Comparison of ENCODE assay signal across 8 cellular contexts in genomic region chr6:30743099-30744053, GRCh38. TPM values are rescaled to one million over a fixed set of nuclear protein-coding genes. Genes with fewer than 3 reads are reported as not detected.
DNase-seq lines count a peak whose midpoint lies in the region; ATAC-seq and TF ChIP-seq lines count a peak whose summit lies in the region.

No MANE protein-coding gene starts in this region.

- 4% methylated on average over 55 of the region's 55 CpGs for WGBS in thymus

- H3K27ac Mint-ChIP-seq in Caco-2 (ENCODE audit: unreplicated experiment): peak overlapping the region; percentile 82
- peak overlapping the region; percentile 66 for H3K27ac Mint-ChIP-seq in memory B cell

- H3K27me3 ChIP-seq in Caco-2 (replicated peaks; ENCODE audit: control insufficient read depth, insufficient read depth, low read length): no peaks in the 10 kb centered on the region
- no peaks in the 10 kb centered on the region for H3K27me3 ChIP-seq in thymus (ENCODE audit: control insufficient read depth, insufficient read depth)

- BruUV-seq in Caco-2 (replicated peaks; lab: Mats Ljungman, UMichigan): TSS peak; percentile 87

- H3K4me3 ChIP-seq in Caco-2 (ENCODE audit: low read depth, low read length): peak overlapping the region; percentile 48
- peak overlapping the region; percentile 93 for H3K4me3 ChIP-seq in coronary artery
- peak overlapping the region; percentile 79 for H3K4me3 ChIP-seq in thymus (ENCODE audit: low read length)

- intact Hi-C loops in Caco-2 (cut with micrococcal nuclease; ENCODE audit: unreplicated experiment): loop anchor here (1.0 to 10.0 kb wide), 7 partner anchors 21 to 341 kb away; partner anchors contain the start of gene MDC1

- H3K4me1 ChIP-seq in Caco-2 (peaks cover 24% of the 10 kb centered on the region), thymus (ENCODE audit: control insufficient read depth, insufficient read depth, low read length) (peaks cover 4% of the 10 kb centered on the region)

- no peak for DNase-seq in Caco-2
- peak; percentile 39 for DNase-seq in SW480 (ENCODE audit: low spot score)
- DNase-seq in coronary artery (ENCODE audit: low spot score): peak; percentile 80
- DNase-seq in memory B cell (ENCODE audit: low spot score in 2 of 2): no peak
- no peak for DNase-seq in NCI-H187 (lab: John Stamatoyannopoulos, UW)

- H3K9me3 Mint-ChIP-seq in Caco-2 (ENCODE audit: unreplicated experiment) (no peaks in the 10 kb centered on the region), memory B cell (no peaks in the 10 kb centered on the region)

- H3K27me3 Mint-ChIP-seq in Caco-2 (ENCODE audit: insufficient read depth, unreplicated experiment): no peaks in the 10 kb centered on the region
- H3K27me3 Mint-ChIP-seq in memory B cell: no peaks in the 10 kb centered on the region

- peak overlapping the region; percentile 98 to 99 for H3K27ac ChIP-seq in coronary artery
- H3K27ac ChIP-seq in thymus (ENCODE audit: low read depth): peak overlapping the region; percentile 90

- peaks cover 6% of the 10 kb centered on the region for H3K36me3 ChIP-seq in Caco-2 (ENCODE audit: control insufficient read depth, insufficient read depth, low read length)
- no peaks in the 10 kb centered on the region for H3K36me3 ChIP-seq in thymus (ENCODE audit: control insufficient read depth, insufficient read depth)

- POLR2A ChIA-PET in Caco-2 (lab: Charles Lee): interaction anchor here (0.7 to 1.0 kb wide), 2 partner anchors 20 to 25 kb away, joined by 3 to 5 read pairs; no protein-coding TSS in a partner anchor

- H3K4me1 Mint-ChIP-seq in Caco-2 (ENCODE audit: low read depth, unreplicated experiment): peaks cover 30% of the 10 kb centered on the region
- H3K4me1 Mint-ChIP-seq in memory B cell: peaks cover 28% of the 10 kb centered on the region

- CTCF ChIA-PET in Caco-2 (lab: Charles Lee): interaction anchor here (0.6 to 1.5 kb wide), 6 partner anchors 16 to 124 kb away, joined by 3 to 9 read pairs (median 4); no protein-coding TSS in a partner anchor

- ATAC-seq in HG02623 (IDR thresholded peaks at IDR 0.05; ENCODE audit: unreplicated experiment): peak; percentile 17
- ATAC-seq in memory B cell (ENCODE audit: low read depth): peak; percentile 19
- ATAC-seq in HG03097 (IDR thresholded peaks at IDR 0.05; ENCODE audit: low FRiP score, unreplicated experiment): no peak

- TF ChIP-seq CTCF in Caco-2 (IDR thresholded peaks at IDR 0.05; ENCODE audit: insufficient read depth in 1 of 2, low read depth in 1 of 2, low read length in 1 of 2, severe bottlenecking in 1 of 2, unreplicated experiment in 1 of 2) (no peak), coronary artery (IDR thresholded peaks at IDR 0.05) (no peak)

- H3K9me3 ChIP-seq in Caco-2 (no peaks in the 10 kb centered on the region), thymus (ENCODE audit: control insufficient read depth) (no peaks in the 10 kb centered on the region)

- peaks cover 54% of the 10 kb centered on the region for H3K36me3 Mint-ChIP-seq in Caco-2 (ENCODE audit: insufficient read depth, unreplicated experiment)
- peaks cover 3% of the 10 kb centered on the region for H3K36me3 Mint-ChIP-seq in memory B cell

- H3K4me3 Mint-ChIP-seq in Caco-2 (ENCODE audit: unreplicated experiment) (peak overlapping the region; percentile 90), memory B cell (peak overlapping the region; percentile 87)

RNA-seq across cellular contexts. Expression of gene FLOT1, which starts 0.9 kb away (rescaled TPM):
- total RNA-seq in Caco-2 (2022): 101 and 113 TPM in 2 replicates
- polyA plus RNA-seq in thymus: 157 TPM

RNA-seq across cellular contexts. Expression of gene IER3, which starts 1.0 kb away (rescaled TPM):
- total RNA-seq in Caco-2 (2022): 13.0 and 17.4 TPM in 2 replicates
- polyA plus RNA-seq in thymus: 39.7 TPM

RNA-seq across cellular contexts. Expression of gene TUBB, which starts 23.2 kb away (rescaled TPM):
- 742 and 788 TPM in 2 replicates for total RNA-seq in Caco-2 (2022)
- 137 TPM for polyA plus RNA-seq in thymus

RNA-seq across cellular contexts. Expression of gene MDC1, which starts 26.3 kb away (rescaled TPM):
- total RNA-seq in Caco-2 (2022): 46.6 and 48.6 TPM in 2 replicates
- 21.6 TPM for polyA plus RNA-seq in thymus

RNA-seq across cellular contexts. Expression of gene NRM, which starts 52.6 kb away (rescaled TPM):
- 31.7 and 32.1 TPM in 2 replicates for total RNA-seq in Caco-2 (2022)
- 10.4 TPM for polyA plus RNA-seq in thymus

Comparison
In these comparisons a context has a peak if more than half of its experiments do, and no peak if none do; other contexts are left out.
1. DNase-seq: peak in SW480 (single experiment) and coronary artery (single experiment); none in Caco-2 (0 of 2), memory B cell (0 of 2) and NCI-H187 (0 of 2).
2. Peak in every context shown above with its lines, with median percentiles within 50 percentile points of each other: H3K4me3 ChIP-seq.